19 cellular contexts compared by ENCODE assay signal in genomic region chrX:53479295-53479694, GRCh38. TPM values are rescaled to one million over a fixed set of nuclear protein-coding genes. Genes with fewer than 3 reads are reported as not detected.
DNase-seq lines count a peak whose midpoint lies in the region; ATAC-seq and TF ChIP-seq lines count a peak whose summit lies in the region.
"Had no signal": no experiment of that assay in that cellular context is flagged by ENCODE, and none has a peak within 500 bp of the region (broad histone marks: within the 10 kb centered on the region; RNA-seq: fewer than 3 reads in every experiment).

No MANE protein-coding gene starts in this region.

- H4K8ac ChIP-seq in H9 (replicated peaks; ENCODE audit: insufficient read length, low read depth, low read length), result no peak overlapping the region

- H3K36me3 Mint-ChIP-seq in H9 (ENCODE audit: insufficient read depth in 1 of 3, low read depth in 3 of 3) (peaks cover 0 to 6% (median 4%) of the 10 kb centered on the region in 3 experiments; a peak in 4 of 7 replicates), T-cell (no peaks in the 10 kb centered on the region)
- H3K36me3 Mint-ChIP-seq: naive thymus-derived CD4-positive, alpha-beta T cell had no signal

- DNase-seq in BE2C (peak; percentile 64), H9 (peak; percentile 55), NT2/D1 (ENCODE audit: low read depth, low spot score) (peak; percentile 49), epithelial cell of esophagus (ENCODE audit: low read depth) (peak; percentile 15), T-cell (no peak), NCI-H748 treated with DMSO at 0.1 percent for 48 hours (lab: John Stamatoyannopoulos, UW) (no peak), NCI-H2196 (lab: John Stamatoyannopoulos, UW; ENCODE audit: unreplicated experiment) (no peak)
- DNase-seq: amniotic stem cell; cerebellar nuclear complex; left ventricle myocardium superior; naive thymus-derived CD4-positive, alpha-beta T cell; NCI-H187; NCI-H524; posterior cingulate gyrus had no signal

- no peak for TF ChIP-seq CTCF in BE2C (IDR thresholded peaks at IDR 0.05; ENCODE audit: low read depth, low read length)
- no peak for TF ChIP-seq CTCF in H9 (conservative IDR thresholded peaks at IDR 0.05)
- TF ChIP-seq CTCF in epithelial cell of esophagus (IDR thresholded peaks at IDR 0.05; ENCODE audit: insufficient read depth, low read depth, low read length, missing control alignments), result no peak

- no peaks in the 10 kb centered on the region for H3K36me3 ChIP-seq in BE2C
- no peaks in the 10 kb centered on the region for H3K36me3 ChIP-seq in NT2/D1 (ENCODE audit: insufficient read depth, insufficient read length, low read length)

- H3K27me3 ChIP-seq in BE2C (no peaks in the 10 kb centered on the region), H9 (ENCODE audit: insufficient read depth, low read length) (0 out of 2 replicates have a peak, but pooled peaks cover 2% of the 10 kb centered on the region), NT2/D1 (ENCODE audit: insufficient read depth, insufficient read length) (no peaks in the 10 kb centered on the region)
- H3K27me3 ChIP-seq: foreskin keratinocyte had no signal

- 0 out of 2 replicates have a peak overlapping the region, but pooled peaks have one; percentile 20 for H3K4me3 ChIP-seq in BE2C (ENCODE audit: low read depth, low read length)
- H3K4me3 ChIP-seq in NT2/D1 (ENCODE audit: insufficient read length, low read depth), result no peak overlapping the region
- H3K4me3 ChIP-seq in epithelial cell of esophagus (ENCODE audit: low read length), result no peak overlapping the region
- H3K4me3 ChIP-seq: smooth muscle cell had no signal

- H3K4me1 Mint-ChIP-seq in H9, result peaks cover 0 to 12% of the 10 kb centered on the region in 2 experiments; a peak in 2 of 4 replicates
- peaks cover 0 to 7% (median 0%) of the 10 kb centered on the region in 3 donors for H3K4me1 Mint-ChIP-seq in T-cell

- H3K4me2 ChIP-seq in H9 (ENCODE audit: insufficient read depth, insufficient read length, low read length), result no peak overlapping the region
- H3K4me2 ChIP-seq: smooth muscle cell had no signal

- no peak overlapping the region for H2AFZ ChIP-seq in H9 (ENCODE audit: low read length)

- no peak overlapping the region for H3K18ac ChIP-seq in H9 (ENCODE audit: insufficient read length, low read depth, low read length)

- no peak overlapping the region for H2BK20ac ChIP-seq in H9 (ENCODE audit: low read depth, low read length, poor library complexity, severe bottlenecking)

- no peaks in the 10 kb centered on the region for H3K79me2 ChIP-seq in H9 (ENCODE audit: insufficient read depth, low read length)

- H3K4me1 ChIP-seq in BE2C, result no peaks in the 10 kb centered on the region
- H3K4me1 ChIP-seq in H9 (ENCODE audit: insufficient read depth, low read length), result no peaks in the 10 kb centered on the region
- H3K4me1 ChIP-seq in NT2/D1 (ENCODE audit: insufficient read depth, insufficient read length), result peaks cover 8% of the 10 kb centered on the region

- no peak overlapping the region for H2AK5ac ChIP-seq in H9 (ENCODE audit: insufficient read length, low read length)

- H3T11ph ChIP-seq in H9 (ENCODE audit: low read length), result no peak overlapping the region

- peak overlapping the region in 1 of 3 experiments; percentile 58; a peak in 1 of 7 replicates for H3K27ac Mint-ChIP-seq in H9
- no peak overlapping the region for H3K27ac Mint-ChIP-seq in T-cell
- H3K27ac Mint-ChIP-seq: naive thymus-derived CD4-positive, alpha-beta T cell had no signal

- no peak overlapping the region for H3K4ac ChIP-seq in H9 (ENCODE audit: low read depth, low read length)

- H3K27ac ChIP-seq in H9 (ENCODE audit: insufficient read length, low read depth, low read length), result no peak overlapping the region
- H3K27ac ChIP-seq: foreskin keratinocyte, HL-60 had no signal

- no peak overlapping the region for H2BK15ac ChIP-seq in H9 (ENCODE audit: low read depth, low read length)

- no peak overlapping the region for H3K56ac ChIP-seq in H9 (ENCODE audit: insufficient read length, low read depth, low read length)

- H3K9me3 Mint-ChIP-seq in H9 (peaks cover 61 to 68% of the 10 kb centered on the region in 2 experiments), T-cell (no peaks in the 10 kb centered on the region)
- H3K9me3 Mint-ChIP-seq: naive thymus-derived CD4-positive, alpha-beta T cell had no signal

- H4K20me1 ChIP-seq in H9 (ENCODE audit: control insufficient read depth, insufficient read depth, insufficient read length), result no peaks in the 10 kb centered on the region

- POLR2A ChIA-PET in T-cell (lab: Charles Lee), result no interaction called here

- no peak for ATAC-seq in T-cell (replicated peaks in 1 of 4)
- no peak for ATAC-seq in GM21528 (IDR thresholded peaks at IDR 0.05; ENCODE audit: low FRiP score, unreplicated experiment)
- ATAC-seq: foreskin keratinocyte; left ventricle myocardium superior; naive thymus-derived CD4-positive, alpha-beta T cell; Panc1 had no signal

- H3K27me3 Mint-ChIP-seq in H9 (ENCODE audit: low read depth) (peaks cover 12% of the 10 kb centered on the region), T-cell (peaks cover 2 to 37% of the 10 kb centered on the region in 2 donors)

- H3K23ac ChIP-seq in H9 (ENCODE audit: insufficient read length, low read depth, low read length), result no peak overlapping the region

- no peak overlapping the region for H2BK5ac ChIP-seq in H9 (ENCODE audit: insufficient read length, low read length)

- no peaks in the 10 kb centered on the region for H3K9me3 ChIP-seq in BE2C
- peaks cover 14% of the 10 kb centered on the region for H3K9me3 ChIP-seq in H9 (ENCODE audit: control insufficient read depth, low read depth, low read length)
- no peaks in the 10 kb centered on the region for H3K9me3 ChIP-seq in NT2/D1 (ENCODE audit: insufficient read depth, low read length)

- H4K5ac ChIP-seq in H9 (ENCODE audit: insufficient read length, low read depth, low read length), result no peak overlapping the region

- H3K4me3 Mint-ChIP-seq in H9 (no peak overlapping the region), T-cell (no peak overlapping the region)
- H3K4me3 Mint-ChIP-seq: naive thymus-derived CD4-positive, alpha-beta T cell had no signal

- WGBS in H9 (ENCODE audit: extremely low coverage, insufficient read length, low lambda C conversion rate), result no CpG with 5 or more reads among the region's 5 CpGs

- no peak overlapping the region for H2BK120ac ChIP-seq in H9 (ENCODE audit: low read depth, low read length, poor library complexity, severe bottlenecking)

- H3K23me2 ChIP-seq in H9 (ENCODE audit: insufficient read length, low read depth, low read length, poor library complexity, severe bottlenecking), result no peaks in the 10 kb centered on the region

- no peak overlapping the region for H2BK12ac ChIP-seq in H9 (ENCODE audit: insufficient read length, low read depth, low read length)

- no peaks in the 10 kb centered on the region for H3K79me1 ChIP-seq in H9 (ENCODE audit: insufficient read depth, low read depth, low read length, poor library complexity, severe bottlenecking)

- no peak overlapping the region for H3K14ac ChIP-seq in H9 (ENCODE audit: insufficient read depth, low read length)

- CTCF ChIA-PET in T-cell (lab: Charles Lee), result no interaction called here

- no peak overlapping the region for H3K9ac ChIP-seq in H9 (ENCODE audit: extremely low read depth, insufficient read length, low read length)
- H3K9ac ChIP-seq in NT2/D1 (ENCODE audit: insufficient read length, low read depth), result no peak overlapping the region

- no peak overlapping the region for H4K91ac ChIP-seq in H9 (ENCODE audit: insufficient read length, low read depth, low read length)

RNA-seq across cellular contexts. Expression of gene HSD17B10, which starts 45.1 kb away (rescaled TPM):
- 456 TPM for polyA plus RNA-seq in BE2C (2012; ENCODE audit: insufficient read depth, insufficient read length, low read depth)
- total RNA-seq in H9 (2021) (112 and 119 TPM in 2 replicates), T-cell (10 to 100 TPM; 36.6 to 60.0 (median 43.3) TPM)

RNA-seq across cellular contexts. Expression of gene RIBC1, which starts 56.6 kb away (rescaled TPM):
- not detected for polyA plus RNA-seq in BE2C (2012; ENCODE audit: insufficient read depth, insufficient read length, low read depth)
- total RNA-seq in H9 (2021) (1.0 and 1.2 TPM in 2 replicates), T-cell (1 to 10 TPM; 1.5 to 2.7 (median 2.1) TPM)

RNA-seq across cellular contexts. Expression of gene SMC1A, which starts 56.8 kb away (rescaled TPM):
- 48.1 TPM for polyA plus RNA-seq in BE2C (2012; ENCODE audit: insufficient read depth, insufficient read length, low read depth)
- 100 and 104 TPM in 2 replicates for total RNA-seq in H9 (2021)
- 10 to 100 TPM; 46.8 to 73.0 (median 66.0) TPM for total RNA-seq in T-cell

Comparison
In these comparisons a context has a peak if more than half of its experiments do, and no peak if none do; other contexts are left out.
1. DNase-seq: peak in BE2C (single experiment), H9 (single experiment), NT2/D1 (single experiment) and epithelial cell of esophagus (single experiment); none in T-cell (0 of 34), NCI-H748 treated with DMSO at 0.1 percent for 48 hours (single experiment) and NCI-H2196 (single experiment).